Comparison of ENCODE assay signal across 17 cellular contexts in the genomic region with DNA sequence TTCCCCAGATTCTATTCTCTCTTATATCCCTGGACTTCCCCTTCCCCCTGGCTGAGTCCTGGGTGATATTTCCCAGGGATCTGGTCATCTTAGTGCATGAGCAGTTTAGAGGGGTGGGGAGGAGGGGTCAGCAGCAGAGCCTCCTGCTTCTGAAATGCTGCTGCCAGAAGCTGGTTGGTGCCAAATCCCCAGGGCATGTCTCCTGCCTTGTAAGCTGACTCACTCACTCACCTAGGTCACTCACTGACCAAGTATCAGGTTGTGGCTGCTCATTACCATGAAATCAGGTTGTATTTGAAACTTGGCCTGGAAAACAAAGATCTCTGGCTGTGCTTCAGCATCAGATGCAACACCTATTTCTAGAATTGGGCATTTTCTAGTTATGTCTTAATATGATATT. TPM values are rescaled to one million over a fixed set of nuclear protein-coding genes. Genes with fewer than 3 reads are reported as not detected.
A peak's percentile ranks its signal among the peaks of the same experiment; 100 is the strongest.
DNase-seq lines count a peak whose midpoint lies in the region; ATAC-seq and TF ChIP-seq lines count a peak whose summit lies in the region.
"Had no signal": no experiment of that assay in that cellular context is flagged by ENCODE, and none has a peak within 500 bp of the region (broad histone marks: within the 10 kb centered on the region; RNA-seq: fewer than 3 reads in every experiment).

No MANE protein-coding gene starts in this region.

- in situ Hi-C loops in Caki2 (cut with HindIII; ENCODE audit: low pct_unique_long_range_greater_than_20kb, low sequenced_read_pairs), result no loop called here
- in situ Hi-C loops in astrocyte of the spinal cord (cut with HindIII; ENCODE audit: low sequenced_read_pairs), result no loop called here

- DNase-seq in Caki2 (ENCODE audit: low read depth) (peak; percentile 58), NCI-H2196 treated with DMSO at 0.1 percent for 48 hours (lab: John Stamatoyannopoulos, UW; ENCODE audit: unreplicated experiment) (peak; percentile 26), astrocyte of the spinal cord (ENCODE audit: low read depth, low spot score) (peak; percentile 21), islet precursor cell (peak; percentile 77), esophagus squamous epithelium (lab: John Stamatoyannopoulos, UW) (no peak), NCI-H226 (no peak), NCI-H1930 (lab: John Stamatoyannopoulos, UW) (no peak)
- DNase-seq: COR-L47, KBM-7, NCI-H1092, NCI-H774, RPMI8226 had no signal

- no peaks in the 10 kb centered on the region for H3K36me3 ChIP-seq in esophagus squamous epithelium
- H3K36me3 ChIP-seq: SJSA1 had no signal

- no peak overlapping the region for H3K27ac ChIP-seq in esophagus squamous epithelium
- H3K27ac ChIP-seq: HL-60, SJSA1 had no signal

- no peak for TF ChIP-seq POLR2A in esophagus squamous epithelium (IDR thresholded peaks at IDR 0.05)

- no peak for ATAC-seq in HG03460 (IDR thresholded peaks at IDR 0.05; ENCODE audit: unreplicated experiment)
- ATAC-seq: GM12878, GM23338 had no signal

- no peaks in the 10 kb centered on the region for H3K9me3 ChIP-seq in esophagus squamous epithelium
- H3K9me3 ChIP-seq: SJSA1 had no signal

- H3K27me3 ChIP-seq in esophagus squamous epithelium, result no peaks in the 10 kb centered on the region
- H3K27me3 ChIP-seq: SJSA1 had no signal

- H3K4me3 ChIP-seq in astrocyte of the spinal cord (ENCODE audit: low read depth, low read length) (no peak overlapping the region), esophagus squamous epithelium (no peak overlapping the region)
- H3K4me3 ChIP-seq: GM12878, GM23338, SJSA1 had no signal

- TF ChIP-seq CTCF in astrocyte of the spinal cord (IDR thresholded peaks at IDR 0.05; ENCODE audit: low read depth, low read length) (no peak), esophagus squamous epithelium (IDR thresholded peaks at IDR 0.05) (no peak)

- H3K4me1 ChIP-seq in esophagus squamous epithelium, result no peaks in the 10 kb centered on the region
- H3K4me1 ChIP-seq: SJSA1 had no signal

- intact Hi-C loops in esophagus squamous epithelium (cut with DNase I), result no loop called here

RNA-seq across cellular contexts. Expression of a gene that starts 14.3 kb away (rescaled TPM):
- 4.3 and 15.7 TPM in 2 replicates for total RNA-seq in Caki2 (2014; rRNA removed; shearing (Covaris generic); ENCODE audit: low replicate concordance)
- 1 to 10 TPM in 3 of 4 donors, under 1 TPM in 1; 0.76 to 1.3 (median 1.2) TPM for total RNA-seq in esophagus squamous epithelium

Comparison
In these comparisons a context has a peak if more than half of its experiments do, and no peak if none do; other contexts are left out.
1. DNase-seq: peak in Caki2 (single experiment), NCI-H2196 treated with DMSO at 0.1 percent for 48 hours (single experiment), astrocyte of the spinal cord (single experiment) and islet precursor cell (single experiment); none in esophagus squamous epithelium (single experiment), NCI-H226 (single experiment) and NCI-H1930 (0 of 2).